ENCODE assay signal across 1 cellular context in the genomic region with DNA sequence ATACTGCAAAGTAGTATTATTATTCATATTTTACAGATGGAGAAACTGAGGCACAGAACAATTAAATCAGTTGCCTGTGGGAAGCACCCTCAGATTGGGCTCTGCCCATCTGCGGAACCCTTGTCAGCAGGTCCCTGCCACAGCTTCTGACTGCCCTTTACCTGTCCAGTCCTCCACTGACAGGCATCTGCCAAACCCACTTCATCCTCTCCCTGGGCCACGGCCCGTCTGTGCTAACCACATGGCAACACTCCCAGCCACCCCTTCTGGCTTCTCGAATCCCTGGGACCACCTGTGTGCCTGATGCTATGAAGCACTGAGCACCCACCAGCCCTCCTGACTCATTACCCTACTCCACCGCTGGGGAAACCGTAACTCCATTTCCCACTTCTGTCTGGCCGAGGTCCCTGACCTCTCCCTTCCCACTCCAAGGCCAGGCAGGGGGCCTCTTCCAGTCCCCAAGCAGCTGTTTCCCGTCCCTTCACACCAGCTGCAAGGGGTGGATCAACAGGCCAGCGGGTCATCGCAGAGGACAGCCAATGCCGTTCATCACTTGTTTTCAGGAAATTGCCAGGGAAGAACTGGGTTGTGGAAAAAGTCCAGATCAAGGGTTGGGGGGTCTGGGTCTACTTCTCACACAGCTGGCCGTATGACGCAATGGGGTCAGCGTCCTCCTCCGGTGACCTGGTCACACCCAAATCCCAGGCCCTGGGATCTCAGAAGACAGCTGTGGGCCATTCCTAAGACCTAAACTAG.
A peak's percentile ranks its signal among the peaks of the same experiment; 100 is the strongest.
TF ChIP-seq lines count a peak whose summit lies in the region.

No MANE protein-coding gene starts in this region.

TF ChIP-seq in K562, 482 proteins besides CTCF, POLR2A, EP300 and RAD21:
- TF ChIP-seq, protein P1, sequence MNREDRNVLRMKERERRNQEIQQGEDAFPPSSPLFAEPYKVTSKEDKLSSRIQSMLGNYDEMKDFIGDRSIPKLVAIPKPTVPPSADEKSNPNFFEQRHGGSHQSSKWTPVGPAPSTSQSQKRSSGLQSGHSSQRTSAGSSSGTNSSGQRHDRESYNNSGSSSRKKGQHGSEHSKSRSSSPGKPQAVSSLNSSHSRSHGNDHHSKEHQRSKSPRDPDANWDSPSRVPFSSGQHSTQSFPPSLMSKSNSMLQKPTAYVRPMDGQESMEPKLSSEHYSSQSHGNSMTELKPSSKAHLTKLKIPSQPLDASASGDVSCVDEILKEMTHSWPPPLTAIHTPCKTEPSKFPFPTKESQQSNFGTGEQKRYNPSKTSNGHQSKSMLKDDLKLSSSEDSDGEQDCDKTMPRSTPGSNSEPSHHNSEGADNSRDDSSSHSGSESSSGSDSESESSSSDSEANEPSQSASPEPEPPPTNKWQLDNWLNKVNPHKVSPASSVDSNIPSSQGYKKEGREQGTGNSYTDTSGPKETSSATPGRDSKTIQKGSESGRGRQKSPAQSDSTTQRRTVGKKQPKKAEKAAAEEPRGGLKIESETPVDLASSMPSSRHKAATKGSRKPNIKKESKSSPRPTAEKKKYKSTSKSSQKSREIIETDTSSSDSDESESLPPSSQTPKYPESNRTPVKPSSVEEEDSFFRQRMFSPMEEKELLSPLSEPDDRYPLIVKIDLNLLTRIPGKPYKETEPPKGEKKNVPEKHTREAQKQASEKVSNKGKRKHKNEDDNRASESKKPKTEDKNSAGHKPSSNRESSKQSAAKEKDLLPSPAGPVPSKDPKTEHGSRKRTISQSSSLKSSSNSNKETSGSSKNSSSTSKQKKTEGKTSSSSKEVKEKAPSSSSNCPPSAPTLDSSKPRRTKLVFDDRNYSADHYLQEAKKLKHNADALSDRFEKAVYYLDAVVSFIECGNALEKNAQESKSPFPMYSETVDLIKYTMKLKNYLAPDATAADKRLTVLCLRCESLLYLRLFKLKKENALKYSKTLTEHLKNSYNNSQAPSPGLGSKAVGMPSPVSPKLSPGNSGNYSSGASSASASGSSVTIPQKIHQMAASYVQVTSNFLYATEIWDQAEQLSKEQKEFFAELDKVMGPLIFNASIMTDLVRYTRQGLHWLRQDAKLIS (CRISPR knock-in tag; IDR thresholded peaks at IDR 0.05): no peak
- no peak for TF ChIP-seq UBTF (IDR thresholded peaks at IDR 0.05; ENCODE audit: borderline replicate concordance in 1 of 2, low read depth in 2 of 2, low read length in 2 of 2)
- TF ChIP-seq, protein P2, sequence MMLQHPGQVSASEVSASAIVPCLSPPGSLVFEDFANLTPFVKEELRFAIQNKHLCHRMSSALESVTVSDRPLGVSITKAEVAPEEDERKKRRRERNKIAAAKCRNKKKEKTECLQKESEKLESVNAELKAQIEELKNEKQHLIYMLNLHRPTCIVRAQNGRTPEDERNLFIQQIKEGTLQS (IDR thresholded peaks at IDR 0.05): peak; percentile 78
- TF ChIP-seq, protein P2 (CRISPR knock-in tag; conservative IDR thresholded peaks at IDR 0.05): no peak
- TF ChIP-seq U2AF1 (optimal IDR thresholded peaks at IDR 0.05; ENCODE audit: low read depth, low read length): no peak
- no peak for TF ChIP-seq ZNF561 (CRISPR knock-in tag; conservative IDR thresholded peaks at IDR 0.05)
- TF ChIP-seq, protein P3, sequence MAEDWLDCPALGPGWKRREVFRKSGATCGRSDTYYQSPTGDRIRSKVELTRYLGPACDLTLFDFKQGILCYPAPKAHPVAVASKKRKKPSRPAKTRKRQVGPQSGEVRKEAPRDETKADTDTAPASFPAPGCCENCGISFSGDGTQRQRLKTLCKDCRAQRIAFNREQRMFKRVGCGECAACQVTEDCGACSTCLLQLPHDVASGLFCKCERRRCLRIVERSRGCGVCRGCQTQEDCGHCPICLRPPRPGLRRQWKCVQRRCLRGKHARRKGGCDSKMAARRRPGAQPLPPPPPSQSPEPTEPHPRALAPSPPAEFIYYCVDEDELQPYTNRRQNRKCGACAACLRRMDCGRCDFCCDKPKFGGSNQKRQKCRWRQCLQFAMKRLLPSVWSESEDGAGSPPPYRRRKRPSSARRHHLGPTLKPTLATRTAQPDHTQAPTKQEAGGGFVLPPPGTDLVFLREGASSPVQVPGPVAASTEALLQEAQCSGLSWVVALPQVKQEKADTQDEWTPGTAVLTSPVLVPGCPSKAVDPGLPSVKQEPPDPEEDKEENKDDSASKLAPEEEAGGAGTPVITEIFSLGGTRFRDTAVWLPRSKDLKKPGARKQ (CRISPR knock-in tag; IDR thresholded peaks at IDR 0.05): no peak
- TF ChIP-seq CBFB (CRISPR knock-in tag; IDR thresholded peaks at IDR 0.05): no peak
- TF ChIP-seq, protein P4, sequence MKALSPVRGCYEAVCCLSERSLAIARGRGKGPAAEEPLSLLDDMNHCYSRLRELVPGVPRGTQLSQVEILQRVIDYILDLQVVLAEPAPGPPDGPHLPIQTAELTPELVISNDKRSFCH (CRISPR knock-in tag; IDR thresholded peaks at IDR 0.05): no peak
- TF ChIP-seq, protein P4 (tag; IDR thresholded peaks at IDR 0.05): 0 out of 2 replicates have a peak, but pooled peaks have one; percentile 27
- TF ChIP-seq, protein P5, sequence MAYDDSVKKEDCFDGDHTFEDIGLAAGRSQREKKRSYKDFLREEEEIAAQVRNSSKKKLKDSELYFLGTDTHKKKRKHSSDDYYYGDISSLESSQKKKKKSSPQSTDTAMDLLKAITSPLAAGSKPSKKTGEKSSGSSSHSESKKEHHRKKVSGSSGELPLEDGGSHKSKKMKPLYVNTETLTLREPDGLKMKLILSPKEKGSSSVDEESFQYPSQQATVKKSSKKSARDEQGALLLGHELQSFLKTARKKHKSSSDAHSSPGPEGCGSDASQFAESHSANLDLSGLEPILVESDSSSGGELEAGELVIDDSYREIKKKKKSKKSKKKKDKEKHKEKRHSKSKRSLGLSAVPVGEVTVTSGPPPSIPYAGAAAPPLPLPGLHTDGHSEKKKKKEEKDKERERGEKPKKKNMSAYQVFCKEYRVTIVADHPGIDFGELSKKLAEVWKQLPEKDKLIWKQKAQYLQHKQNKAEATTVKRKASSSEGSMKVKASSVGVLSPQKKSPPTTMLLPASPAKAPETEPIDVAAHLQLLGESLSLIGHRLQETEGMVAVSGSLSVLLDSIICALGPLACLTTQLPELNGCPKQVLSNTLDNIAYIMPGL (CRISPR knock-in tag; IDR thresholded peaks at IDR 0.05): no peak
- TF ChIP-seq TFAP4 (CRISPR knock-in tag; IDR thresholded peaks at IDR 0.05; ENCODE audit: borderline replicate concordance): peak; percentile 80
- peak; percentile 62; the same call in 1 of the 2 replicates for TF ChIP-seq CEBPG (CRISPR knock-in tag; IDR thresholded peaks at IDR 0.05)
- TF ChIP-seq CEBPG (tag; conservative IDR thresholded peaks at IDR 0.05 in 1 of 2, IDR thresholded peaks at IDR 0.05 in 1 of 2): peak in 1 of 2 experiments; percentile 63; a peak in 2 of 4 replicates
- no peak for TF ChIP-seq TCFL5 (CRISPR knock-in tag; conservative IDR thresholded peaks at IDR 0.05)
- TF ChIP-seq ATF7 (IDR thresholded peaks at IDR 0.05): peak; percentile 61
- TF ChIP-seq NR2C1 (IDR thresholded peaks at IDR 0.05): peak; percentile 66; the same call in 1 of the 2 replicates
- TF ChIP-seq NR2C1 (tag; IDR thresholded peaks at IDR 0.05): peak; percentile 41; the same call in 1 of the 2 replicates
- no peak for TF ChIP-seq SAP30 (IDR thresholded peaks at IDR 0.05; ENCODE audit: borderline replicate concordance, insufficient read depth, low read depth, low read length, poor library complexity, severe bottlenecking)
- peak; percentile 55; the same call in 1 of the 2 replicates for TF ChIP-seq CEBPB (tag; IDR thresholded peaks at IDR 0.05)
- peak; percentile 8 for TF ChIP-seq CTCFL (IDR thresholded peaks at IDR 0.05; ENCODE audit: borderline replicate concordance, insufficient read depth, low read depth, low read length, poor library complexity, severe bottlenecking)
- no peak for TF ChIP-seq ZNF384 (IDR thresholded peaks at IDR 0.05; ENCODE audit: low read depth, low read length)
- TF ChIP-seq ZNF12 (CRISPR knock-in tag; IDR thresholded peaks at IDR 0.05): no peak
- no peak for TF ChIP-seq ZC3H11A (IDR thresholded peaks at IDR 0.05; ENCODE audit: low read depth, low read length)
- no peak for TF ChIP-seq NR2C2 (CRISPR knock-in tag; IDR thresholded peaks at IDR 0.05)
- peak; percentile 17; the same call in 1 of the 2 replicates for TF ChIP-seq NR2C2 (tag; IDR thresholded peaks at IDR 0.05)
- no peak for TF ChIP-seq NELFE (IDR thresholded peaks at IDR 0.05; ENCODE audit: insufficient read depth, insufficient read length)
- TF ChIP-seq JUND (IDR thresholded peaks at IDR 0.05; ENCODE audit: borderline replicate concordance, low read depth, low read length): 0 out of 2 replicates have a peak, but pooled peaks have one; percentile 14
- no peak for TF ChIP-seq JUND (tag; IDR thresholded peaks at IDR 0.05; ENCODE audit: borderline replicate concordance, low read depth, low read length)
- TF ChIP-seq CREB1 (IDR thresholded peaks at IDR 0.05): no peak
- no peak for TF ChIP-seq CREB1 (CRISPR knock-in tag; IDR thresholded peaks at IDR 0.05)
- no peak for TF ChIP-seq MCM5 (IDR thresholded peaks at IDR 0.05; ENCODE audit: low read depth)
- no peak for TF ChIP-seq TOE1 (IDR thresholded peaks at IDR 0.05; ENCODE audit: borderline replicate concordance)
- no peak for TF ChIP-seq TOE1 (CRISPR knock-in tag; IDR thresholded peaks at IDR 0.05; ENCODE audit: borderline replicate concordance, low read depth)
- no peak for TF ChIP-seq CREBBP (IDR thresholded peaks at IDR 0.05; ENCODE audit: low read depth, low read length)
